Comparison of ENCODE assay signal across 19 cellular contexts in genomic region chr17:15652960-15653359, GRCh38. TPM values are rescaled to one million over a fixed set of nuclear protein-coding genes. Genes with fewer than 3 reads are reported as not detected.
DNase-seq lines count a peak whose midpoint lies in the region; ATAC-seq, FAIRE-seq and TF ChIP-seq lines count a peak whose summit lies in the region.
"Had no signal": no experiment of that assay in that cellular context is flagged by ENCODE, and none has a peak within 500 bp of the region (broad histone marks: within the 10 kb centered on the region; RNA-seq: fewer than 3 reads in every experiment).

No MANE protein-coding gene starts in this region.

- peaks cover 19% of the 10 kb centered on the region for H3K36me3 Mint-ChIP-seq in CD4-positive, CD25-positive, alpha-beta regulatory T cell
- H3K36me3 Mint-ChIP-seq in HFFc6 (ENCODE audit: low read depth) (peaks cover 12% of the 10 kb centered on the region), chondrocyte (ENCODE audit: low read depth) (no peaks in the 10 kb centered on the region), neural progenitor cell (peaks cover 9% of the 10 kb centered on the region)

- intact Hi-C loops in OCI-LY7 (cut with micrococcal nuclease; ENCODE audit: unreplicated experiment): no loop called here

- H3K9me3 ChIP-seq in CD4-positive, CD25-positive, alpha-beta regulatory T cell (ENCODE audit: control insufficient read depth in 2 of 2, low read length in 2 of 2): no peaks in the 10 kb centered on the region
- H3K9me3 ChIP-seq in neural progenitor cell (ENCODE audit: low read depth) (no peaks in the 10 kb centered on the region), OCI-LY7 (ENCODE audit: low read length) (no peaks in the 10 kb centered on the region)
- H3K9me3 ChIP-seq: A549 had no signal

- H4K20me1 ChIP-seq in neural progenitor cell (ENCODE audit: low read depth) (no peaks in the 10 kb centered on the region), OCI-LY7 (ENCODE audit: insufficient read depth, low read length) (no peaks in the 10 kb centered on the region)

- FAIRE-seq in D721Med (lab: Jason Lieb, UNC): no peak
- FAIRE-seq: A549, GM12892, GM18507, H1 had no signal

- H3K9me2 ChIP-seq in OCI-LY7 (ENCODE audit: insufficient read depth, low read length): no peaks in the 10 kb centered on the region

- H3K27me3 ChIP-seq in CD4-positive, CD25-positive, alpha-beta regulatory T cell (ENCODE audit: control insufficient read depth, insufficient read depth, low read length): no peaks in the 10 kb centered on the region
- H3K27me3 ChIP-seq in neural progenitor cell: no peaks in the 10 kb centered on the region

- POLR2A ChIA-PET in OCI-LY7 (lab: Charles Lee): interaction anchor here (0.7 to 1.6 kb wide), 2 partner anchors 8 to 276 kb away, joined by 3 to 6 read pairs; no protein-coding TSS in a partner anchor

- no peaks in the 10 kb centered on the region for H3F3A ChIP-seq in neural progenitor cell (ENCODE audit: low read depth)

- peak overlapping the region in 2 of 3 donors; percentile 23 to 87 for H3K27ac Mint-ChIP-seq in CD4-positive, CD25-positive, alpha-beta regulatory T cell
- H3K27ac Mint-ChIP-seq in HFFc6: peak overlapping the region; percentile 92
- peak overlapping the region; percentile 23 for H3K27ac Mint-ChIP-seq in chondrocyte (ENCODE audit: unreplicated experiment)
- H3K27ac Mint-ChIP-seq in neural progenitor cell: peak overlapping the region; percentile 21
- H3K27ac Mint-ChIP-seq: CD8-positive, alpha-beta T cell had no signal

- no peaks in the 10 kb centered on the region for H3K9me3 Mint-ChIP-seq in CD4-positive, CD25-positive, alpha-beta regulatory T cell
- no peaks in the 10 kb centered on the region for H3K9me3 Mint-ChIP-seq in HFFc6
- no peaks in the 10 kb centered on the region for H3K9me3 Mint-ChIP-seq in chondrocyte (ENCODE audit: low read depth)
- H3K9me3 Mint-ChIP-seq in neural progenitor cell: peaks cover 2% of the 10 kb centered on the region
- H3K9me3 Mint-ChIP-seq: CD8-positive, alpha-beta T cell had no signal

- H3K36me3 ChIP-seq in CD4-positive, CD25-positive, alpha-beta regulatory T cell (ENCODE audit: control insufficient read depth, insufficient read depth, low read length): no peaks in the 10 kb centered on the region
- no peaks in the 10 kb centered on the region for H3K36me3 ChIP-seq in neural progenitor cell
- H3K36me3 ChIP-seq in OCI-LY7 (ENCODE audit: insufficient read depth, low read length): no peaks in the 10 kb centered on the region

- H3K79me2 ChIP-seq in neural progenitor cell (ENCODE audit: low read depth) (no peaks in the 10 kb centered on the region), OCI-LY7 (ENCODE audit: insufficient read depth, low read depth, low read length) (no peaks in the 10 kb centered on the region)

- H3K4me3 Mint-ChIP-seq in CD4-positive, CD25-positive, alpha-beta regulatory T cell: peak overlapping the region; percentile 68 to 92 (median 71)
- H3K4me3 Mint-ChIP-seq in HFFc6: peak overlapping the region; percentile 50
- no peak overlapping the region for H3K4me3 Mint-ChIP-seq in chondrocyte (ENCODE audit: unreplicated experiment)
- H3K4me3 Mint-ChIP-seq in neural progenitor cell: no peak overlapping the region
- H3K4me3 Mint-ChIP-seq: CD8-positive, alpha-beta T cell had no signal

- no peak overlapping the region for H3K4me3 ChIP-seq in CD4-positive, CD25-positive, alpha-beta regulatory T cell (ENCODE audit: low read depth, low read length)
- H3K4me3 ChIP-seq in neural progenitor cell (no peak overlapping the region), OCI-LY7 (ENCODE audit: low read depth, low read length, poor library complexity, severe bottlenecking) (no peak overlapping the region)
- H3K4me3 ChIP-seq: A549 had no signal

- no peak overlapping the region for H2AFZ ChIP-seq in neural progenitor cell (replicated peaks)
- H2AFZ ChIP-seq in OCI-LY7 (ENCODE audit: low read length): no peak overlapping the region

- no peak overlapping the region for H3K9ac ChIP-seq in neural progenitor cell

- TF ChIP-seq CTCF in HFFc6 (IDR thresholded peaks at IDR 0.05): no peak
- TF ChIP-seq CTCF in chondrocyte (IDR thresholded peaks at IDR 0.05): no peak
- TF ChIP-seq CTCF in neural progenitor cell (IDR thresholded peaks at IDR 0.05): no peak
- TF ChIP-seq CTCF in OCI-LY7 (conservative IDR thresholded peaks at IDR 0.05; ENCODE audit: low read length): no peak
- no peak for TF ChIP-seq CTCF in D721Med (IDR thresholded peaks at IDR 0.05; ENCODE audit: insufficient read depth, missing control alignments)

- CTCF ChIA-PET in OCI-LY7 (lab: Charles Lee; ENCODE audit: unreplicated experiment): no interaction called here

- H3K4me2 ChIP-seq in neural progenitor cell (no peak overlapping the region), OCI-LY7 (ENCODE audit: low read length) (no peak overlapping the region)

- H3K27ac ChIP-seq in CD4-positive, CD25-positive, alpha-beta regulatory T cell (ENCODE audit: insufficient read depth, low read length, poor library complexity, severe bottlenecking): no peak overlapping the region
- H3K27ac ChIP-seq in neural progenitor cell: no peak overlapping the region
- H3K27ac ChIP-seq in OCI-LY7 (ENCODE audit: low read depth, low read length, poor library complexity, severe bottlenecking): no peak overlapping the region
- H3K27ac ChIP-seq: HL-60 had no signal

- ATAC-seq in CD4-positive, CD25-positive, alpha-beta regulatory T cell (ENCODE audit: low read depth in 2 of 2): no peak
- ATAC-seq in HG03135 (IDR thresholded peaks at IDR 0.05; ENCODE audit: unreplicated experiment): no peak
- ATAC-seq: A549; CD8-positive, alpha-beta T cell had no signal

- H3K27me3 Mint-ChIP-seq in CD4-positive, CD25-positive, alpha-beta regulatory T cell: no peaks in the 10 kb centered on the region
- H3K27me3 Mint-ChIP-seq in HFFc6 (ENCODE audit: insufficient read depth) (no peaks in the 10 kb centered on the region; the same call in none of the 2 replicates), chondrocyte (ENCODE audit: low read depth) (no peaks in the 10 kb centered on the region), neural progenitor cell (ENCODE audit: insufficient read depth, low read depth) (no peaks in the 10 kb centered on the region)

- peaks cover 0 to 30% (median 17%) of the 10 kb centered on the region in 4 donors for H3K4me1 Mint-ChIP-seq in CD4-positive, CD25-positive, alpha-beta regulatory T cell
- H3K4me1 Mint-ChIP-seq in HFFc6 (ENCODE audit: low read depth) (peaks cover 68% of the 10 kb centered on the region), chondrocyte (ENCODE audit: low read depth) (peaks cover 81% of the 10 kb centered on the region), neural progenitor cell (peaks cover 60% of the 10 kb centered on the region)

- BruUV-seq in OCI-LY7 (replicated peaks; lab: Mats Ljungman, UMichigan): no TSS peak

- DNase-seq in CD4-positive, CD25-positive, alpha-beta regulatory T cell: no peak
- DNase-seq in HFFc6 (no peak), chondrocyte (ENCODE audit: low spot score) (no peak), neural progenitor cell (ENCODE audit: low spot score) (no peak), OCI-LY7 (ENCODE audit: low spot score) (no peak), D721Med (ENCODE audit: insufficient read length, low spot score) (no peak)
- DNase-seq: CD8-positive, alpha-beta T cell; DMS79; NCI-H1417 treated with DMSO at 0.1 percent for 48 hours; NCI-H187 treated with DMSO at 0.1 percent for 48 hours; NCI-H2227 treated with DMSO at 0.1 percent for 48 hours; NCI-H510A treated with DMSO at 0.1 percent for 48 hours; NCI-H774 had no signal

- peaks cover 21% of the 10 kb centered on the region for H3K4me1 ChIP-seq in CD4-positive, CD25-positive, alpha-beta regulatory T cell (ENCODE audit: control insufficient read depth, insufficient read depth, low read length, poor library complexity, severe bottlenecking)
- H3K4me1 ChIP-seq in neural progenitor cell (peaks cover 23% of the 10 kb centered on the region), OCI-LY7 (ENCODE audit: insufficient read depth, low read length, poor library complexity, severe bottlenecking) (no peaks in the 10 kb centered on the region)

RNA-seq across cellular contexts. Expression of gene TRIM16, which starts 31.2 kb away (rescaled TPM):
- total RNA-seq in CD4-positive, CD25-positive, alpha-beta regulatory T cell: 27.3 TPM
- 10 to 100 TPM; 33.9 to 66.8 (median 56.0) TPM for polyA plus RNA-seq in CD4-positive, CD25-positive, alpha-beta regulatory T cell
- 10 to 100 TPM; 19.2 to 30.1 (median 27.6) TPM for total RNA-seq in HFFc6 (2021; fragmentation: NEBNext Ultra II Directional; extraction: Animal tissue kit (Norgen Biotek cat#: 25700))
- total RNA-seq in chondrocyte: 25.5 to 34.2 TPM (median 32.4 TPM) in 3 replicates
- total RNA-seq in neural progenitor cell (ENCODE audit: low replicate concordance): 32.1 and 61.6 TPM in 2 replicates
- 11.0 and 13.8 TPM in 2 replicates for total RNA-seq in OCI-LY7 (2014; rRNA removed; shearing (Covaris generic))
- total RNA-seq in OCI-LY7 (2022): 9.9 and 13.2 TPM in 2 replicates

RNA-seq across cellular contexts. Expression of gene FBXW10B, which starts 33.5 kb away (rescaled TPM):
- 8.2 TPM for total RNA-seq in CD4-positive, CD25-positive, alpha-beta regulatory T cell
- under 1 TPM in 3 of 4 donors, not detected in 1; 0.14 to 0.79 (median 0.41) TPM for polyA plus RNA-seq in CD4-positive, CD25-positive, alpha-beta regulatory T cell
- under 1 TPM in 2 of 6 experiments, not detected in 4; 0.30 to 0.66 TPM for total RNA-seq in HFFc6 (2021; fragmentation: NEBNext Ultra II Directional; extraction: Animal tissue kit (Norgen Biotek cat#: 25700))
- total RNA-seq in chondrocyte (0.94 to 1.1 TPM (median 1.0 TPM) in 3 replicates), neural progenitor cell (ENCODE audit: low replicate concordance) (not detected in 2 replicates), OCI-LY7 (2022) (not detected in 2 replicates)
- not detected in 2 replicates for total RNA-seq in OCI-LY7 (2014; rRNA removed; shearing (Covaris generic))
- total RNA-seq: CD8-positive, alpha-beta T cell; H1 had no signal

RNA-seq across cellular contexts. Expression of gene ZNF286A, which starts 46.6 kb away (rescaled TPM):
- total RNA-seq in CD4-positive, CD25-positive, alpha-beta regulatory T cell: 21.5 TPM
- 10 to 100 TPM; 18.9 to 23.5 (median 22.8) TPM for polyA plus RNA-seq in CD4-positive, CD25-positive, alpha-beta regulatory T cell
- 10 to 100 TPM; 20.6 to 24.5 (median 22.5) TPM for total RNA-seq in HFFc6 (2021; fragmentation: NEBNext Ultra II Directional; extraction: Animal tissue kit (Norgen Biotek cat#: 25700))
- total RNA-seq in chondrocyte (33.6 to 38.2 TPM (median 35.0 TPM) in 3 replicates), neural progenitor cell (ENCODE audit: low replicate concordance) (125 and 216 TPM in 2 replicates), OCI-LY7 (2022) (32.3 and 35.4 TPM in 2 replicates)
- 19.2 and 35.2 TPM in 2 replicates for total RNA-seq in OCI-LY7 (2014; rRNA removed; shearing (Covaris generic))

Comparison
In these comparisons a context has a peak if more than half of its experiments do, and no peak if none do; other contexts are left out.
1. H3K27ac Mint-ChIP-seq: peak in every context shown above with its lines; median percentile 92 in HFFc6; 55 in CD4-positive, CD25-positive, alpha-beta regulatory T cell; 23 in chondrocyte; 21 in neural progenitor cell.
2. H3K4me3 Mint-ChIP-seq: peak in CD4-positive, CD25-positive, alpha-beta regulatory T cell (4 of 4) and HFFc6 (single experiment); none in chondrocyte (single experiment) and neural progenitor cell (single experiment).